In the genomic region with DNA sequence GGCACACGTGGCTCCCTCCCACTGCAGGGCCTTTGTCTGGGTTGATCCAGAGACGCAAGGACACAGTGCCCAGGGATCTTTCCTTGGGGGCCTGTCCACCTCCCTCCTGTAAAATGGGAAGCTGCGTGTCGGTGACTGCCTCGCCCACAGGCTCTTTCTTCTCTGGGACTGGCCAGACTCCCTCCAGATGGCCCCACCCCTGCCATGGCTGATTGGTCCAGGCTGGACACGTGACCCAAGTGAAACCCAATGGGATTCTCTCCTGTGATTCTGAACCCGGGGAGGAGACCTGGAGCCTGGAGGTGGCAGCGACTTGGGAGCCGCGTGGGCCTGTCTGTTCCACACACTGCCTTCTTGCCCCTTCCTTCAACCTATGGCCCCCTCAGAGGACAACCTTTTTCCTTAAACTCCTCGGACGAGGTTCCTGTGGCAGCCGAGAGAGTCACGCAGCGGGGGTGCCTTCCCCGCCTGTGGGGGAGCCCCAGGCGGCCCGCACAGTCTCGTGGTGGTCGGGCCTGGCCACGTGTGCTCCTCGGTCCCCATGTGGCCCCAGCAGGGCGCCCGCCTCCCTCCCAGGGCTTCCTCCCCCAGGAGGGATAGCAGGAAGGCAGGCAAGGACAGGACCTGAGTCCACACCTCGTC, we compare ENCODE assay signal across 26 cellular contexts. TPM values are rescaled to one million over a fixed set of nuclear protein-coding genes. Genes with fewer than 3 reads are reported as not detected.
DNase-seq lines count a peak whose midpoint lies in the region; ATAC-seq and TF ChIP-seq lines count a peak whose summit lies in the region.
"Had no signal": no experiment of that assay in that cellular context is flagged by ENCODE, and none has a peak within 500 bp of the region (broad histone marks: within the 10 kb centered on the region; RNA-seq: fewer than 3 reads in every experiment).

No MANE protein-coding gene starts in this region.

- no peak for TF ChIP-seq RAD21 in liver (IDR thresholded peaks at IDR 0.05)

- no peaks in the 10 kb centered on the region for H3K4me1 Mint-ChIP-seq in CD14-positive monocyte

- H3K27me3 ChIP-seq in liver (ENCODE audit: control insufficient read depth in 4 of 4, insufficient read depth in 4 of 4, low read length in 3 of 4), result no peaks in the 10 kb centered on the region

- no peak overlapping the region for H3K4me3 ChIP-seq in HEK293 (ENCODE audit: low read depth, low read length)
- no peak overlapping the region for H3K4me3 ChIP-seq in liver (ENCODE audit: low read depth in 1 of 3, low read length in 3 of 3)
- H3K4me3 ChIP-seq: breast epithelium, SJSA1, transverse colon had no signal

- peak; percentile 36 for DNase-seq in CD14-positive monocyte (ENCODE audit: low spot score)
- DNase-seq in SHP77 treated with DMSO at 0.1 percent for 48 hours (lab: John Stamatoyannopoulos, UW), result peak; percentile 57
- DNase-seq in activated T-cell treated with anti-CD3 and anti-CD28 coated beads, Interleukin-2, amount 50 U/mL, for 1 hour, result no peak
- DNase-seq in NCI-H1092 (lab: John Stamatoyannopoulos, UW), result no peak
- DNase-seq in T-helper 1 cell, result no peak
- DNase-seq: activated CD8-positive, alpha-beta memory T cell treated with anti-CD3 and anti-CD28 coated beads for 24 hours; activated naive CD4-positive, alpha-beta T cell treated with Interleukin-2 at 50 U/mL for 16 hours; activated T-cell treated with anti-CD3 and anti-CD28 coated beads, Interleukin-2, amount 50 U/mL, for 4 hours; CD8-positive, alpha-beta T cell; DMS79; effector memory CD4-positive, alpha-beta T cell; hypothalamus; mammary epithelial cell; MV-4-11; NCI-H1930; small intestine; T-helper 9 cell; transverse colon had no signal

- no peak overlapping the region for H3K27ac ChIP-seq in HEK293 (ENCODE audit: extremely low read depth, low read depth, low read length)
- peak overlapping the region; percentile 24 to 45 for H3K27ac ChIP-seq in liver (ENCODE audit: low read depth in 1 of 2, low read length in 2 of 2)
- H3K27ac ChIP-seq: breast epithelium, SJSA1, transverse colon had no signal

- POLR2A ChIA-PET in HEK293 (lab: Yijun Ruan, JAX), result no interaction called here

- TF ChIP-seq CTCF in CD14-positive monocyte (IDR thresholded peaks at IDR 0.05) (no peak), HEK293 (tag by site-specific recombination; IDR thresholded peaks at IDR 0.05) (no peak), liver (IDR thresholded peaks at IDR 0.05; ENCODE audit: low read depth, low read length, missing input control) (no peak)

- 88% methylated on average over 25 of the region's 25 CpGs for WGBS in liver

- H3K4me3 Mint-ChIP-seq in CD14-positive monocyte, result no peak overlapping the region
- H3K4me3 Mint-ChIP-seq: activated T-cell treated with anti-CD3 and anti-CD28 coated beads, Interleukin-2, amount 50 U/mL, for 4 hours; CD8-positive, alpha-beta T cell; stimulated activated naive CD8-positive, alpha-beta T cell treated with anti-CD3 and anti-CD28 coated beads, Interleukin-15, Interleukin-2, amounts not matched to agents 100 ng/mL and 50 ng/mL, for 24 hours had no signal

- CTCF ChIA-PET in HEK293 (lab: Yijun Ruan, JAX), result interaction anchor here (0.6 to 0.7 kb wide), 2 partner anchors 168 to 1246 kb away, joined by 3 read pairs; no protein-coding TSS in a partner anchor

- intact Hi-C loops in CD14-positive monocyte (cut with micrococcal nuclease), result no loop called here

- H3K9me3 ChIP-seq in HEK293 (ENCODE audit: control insufficient read depth, insufficient read depth, low read depth, low read length) (no peaks in the 10 kb centered on the region), liver (ENCODE audit: control insufficient read depth in 4 of 4, low read length in 3 of 4) (no peaks in the 10 kb centered on the region)
- H3K9me3 ChIP-seq: breast epithelium, SJSA1, transverse colon had no signal

- H3K4me1 ChIP-seq in HEK293 (ENCODE audit: control insufficient read depth, insufficient read depth, low read length) (no peaks in the 10 kb centered on the region), liver (ENCODE audit: control insufficient read depth in 4 of 4, insufficient read depth in 4 of 4, low read length in 3 of 4) (peaks cover 15 to 41% (median 29%) of the 10 kb centered on the region in 4 donors)
- H3K4me1 ChIP-seq: breast epithelium, SJSA1, transverse colon had no signal

- no peak overlapping the region for H3K9ac ChIP-seq in liver (ENCODE audit: low read depth in 1 of 2, low read length in 2 of 2)

- H3K36me3 ChIP-seq in HEK293 (ENCODE audit: control insufficient read depth in 2 of 2, insufficient read depth in 1 of 2, low read length in 2 of 2) (no peaks in the 10 kb centered on the region), liver (ENCODE audit: control insufficient read depth in 4 of 4, insufficient read depth in 3 of 4, low read depth in 1 of 4, low read length in 3 of 4) (no peaks in the 10 kb centered on the region)
- H3K36me3 ChIP-seq: breast epithelium, SJSA1, transverse colon had no signal

- no peak overlapping the region for H3K27ac Mint-ChIP-seq in CD14-positive monocyte
- H3K27ac Mint-ChIP-seq: CD8-positive, alpha-beta T cell; stimulated activated naive CD8-positive, alpha-beta T cell treated with anti-CD3 and anti-CD28 coated beads, Interleukin-15, Interleukin-2, amounts not matched to agents 100 ng/mL and 50 ng/mL, for 24 hours had no signal

- H3K9me3 Mint-ChIP-seq in CD14-positive monocyte, result peaks cover 0 to 7% (median 2%) of the 10 kb centered on the region in 7 donors
- H3K9me3 Mint-ChIP-seq: activated T-cell treated with anti-CD3 and anti-CD28 coated beads, Interleukin-2, amount 50 U/mL, for 4 hours; CD8-positive, alpha-beta T cell; stimulated activated naive CD8-positive, alpha-beta T cell treated with anti-CD3 and anti-CD28 coated beads, Interleukin-15, Interleukin-2, amounts not matched to agents 100 ng/mL and 50 ng/mL, for 24 hours had no signal

- peaks cover 8 to 20% (median 8%) of the 10 kb centered on the region in 3 donors for H3K27me3 Mint-ChIP-seq in CD14-positive monocyte (ENCODE audit: low read depth in 3 of 3)
- H3K27me3 Mint-ChIP-seq: stimulated activated naive CD8-positive, alpha-beta T cell treated with anti-CD3 and anti-CD28 coated beads, Interleukin-15, Interleukin-2, amounts not matched to agents 100 ng/mL and 50 ng/mL, for 24 hours had no signal

- no peak for ATAC-seq in GM18498 (IDR thresholded peaks at IDR 0.05; ENCODE audit: unreplicated experiment)
- ATAC-seq: activated T-cell treated with anti-CD3 and anti-CD28 coated beads, Interleukin-2, amount 50 U/mL, for 4 hours; CD8-positive, alpha-beta T cell had no signal

- no peaks in the 10 kb centered on the region for H3K36me3 Mint-ChIP-seq in CD14-positive monocyte
- H3K36me3 Mint-ChIP-seq: CD8-positive, alpha-beta T cell had no signal

TF ChIP-seq in HEK293, 187 proteins besides CTCF, POLR2A, EP300 and RAD21:
- TF ChIP-seq SP2 (tag by site-specific recombination; IDR thresholded peaks at IDR 0.05) (0 out of 2 replicates have a peak, but pooled peaks have one; percentile 21), ZNF561 (tag by site-specific recombination; IDR thresholded peaks at IDR 0.05; ENCODE audit: borderline replicate concordance) (no peak)

TF ChIP-seq in liver, 16 proteins besides CTCF, POLR2A, EP300 and RAD21:
- no peak for TF ChIP-seq RXRA (IDR thresholded peaks at IDR 0.05)
TF ChIP-seq in liver: peak in this region for 0.

RNA-seq across cellular contexts. Expression of a gene that starts 12.4 kb away (rescaled TPM):
- polyA plus RNA-seq in CD14-positive monocyte, result not detected
- 1 to 10 TPM in 1 of 2 donors, under 1 TPM in 1; 0.89 to 3.3 TPM for total RNA-seq in liver
- 1 to 10 TPM; 4.9 to 6.5 TPM for polyA plus RNA-seq in liver
- total RNA-seq: activated T-cell treated with anti-CD3 and anti-CD28 coated beads, Interleukin-2, amount 50 U/mL, for 4 hours; CD8-positive, alpha-beta T cell; kidney epithelial cell; mammary epithelial cell; pulmonary artery endothelial cell; SJSA1; transverse colon had no signal
- polyA plus RNA-seq: mammary epithelial cell had no signal

RNA-seq across cellular contexts. Expression of a gene that starts 56.3 kb away (rescaled TPM):
- polyA plus RNA-seq in CD14-positive monocyte, result under 1 TPM; 0.20 to 0.26 TPM
- under 1 TPM in 1 of 2 donors, not detected in 1; 0.08 TPM for total RNA-seq in liver
- under 1 TPM; 0.07 to 0.46 TPM for polyA plus RNA-seq in liver
- total RNA-seq: CD8-positive, alpha-beta T cell; mammary epithelial cell; pulmonary artery endothelial cell; SJSA1 had no signal
- polyA plus RNA-seq: mammary epithelial cell had no signal

Comparison
In these comparisons a context has a peak if more than half of its experiments do, and no peak if none do; other contexts are left out.
1. DNase-seq: peak in CD14-positive monocyte (single experiment) and SHP77 treated with DMSO at 0.1 percent for 48 hours (single experiment); none in activated T-cell treated with anti-CD3 and anti-CD28 coated beads, Interleukin-2, amount 50 U/mL, for 1 hour (single experiment), NCI-H1092 (single experiment) and T-helper 1 cell (0 of 5).
2. RNA of a gene that starts 12.4 kb away (polyA plus RNA-seq): 4.9 to 6.5 TPM in liver; not detected in CD14-positive monocyte; every median in the first group is over 4 times any median in the second.